Comparison of ENCODE assay signal across 1 cellular context in the genomic region with DNA sequence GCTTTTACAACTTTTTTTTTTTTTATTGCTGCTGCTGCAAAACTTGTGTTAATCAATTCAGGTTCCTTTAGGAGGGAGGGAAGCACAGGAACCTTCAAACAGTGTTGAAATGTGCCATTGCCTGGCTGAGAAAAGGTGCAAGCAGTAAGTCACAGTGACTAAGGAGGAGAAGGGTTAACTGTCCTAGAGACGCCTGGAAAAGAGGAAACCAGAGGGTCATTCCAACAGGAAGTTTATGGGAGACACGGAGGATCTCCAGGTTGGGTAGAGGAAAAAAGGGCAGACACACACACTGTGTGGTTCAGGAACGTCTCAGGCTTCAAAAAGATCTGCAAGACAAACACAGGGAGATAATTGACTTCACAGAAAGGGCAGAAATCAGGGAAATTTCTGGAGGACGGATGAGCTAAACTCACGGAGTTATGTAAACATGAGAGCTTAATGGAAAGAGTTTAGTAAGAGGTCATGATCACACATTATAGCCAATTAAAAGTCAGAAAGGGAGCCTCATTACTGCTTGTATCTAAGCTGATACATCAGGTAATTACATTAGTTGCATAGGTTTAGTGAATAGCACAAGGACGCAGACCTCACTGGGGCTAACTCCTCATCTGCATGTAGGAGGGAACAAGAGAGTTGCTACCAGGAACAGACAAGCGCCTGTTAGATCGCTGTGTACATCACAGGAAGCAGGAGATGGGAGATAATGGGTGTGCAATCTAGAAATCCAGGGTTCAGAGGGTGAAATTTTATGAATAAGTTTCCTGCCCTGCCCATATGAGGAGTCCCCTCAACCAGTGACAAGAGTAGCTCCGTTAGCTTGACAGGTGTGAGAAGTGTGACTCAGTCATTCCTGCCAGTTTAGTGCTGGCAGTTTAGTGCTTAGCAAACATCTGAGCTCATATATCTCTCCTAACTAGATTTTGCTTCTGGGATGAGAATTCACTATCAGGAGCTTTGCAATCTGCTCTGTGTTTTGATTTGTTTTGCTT.
TF ChIP-seq lines count a peak whose summit lies in the region.

No MANE protein-coding gene starts in this region.

TF ChIP-seq in HepG2, 621 proteins besides CTCF, POLR2A, EP300 and RAD21 (continued from another document):
- peak; percentile 53; the same call in 1 of the 2 replicates for TF ChIP-seq ZNF317 (CRISPR knock-in tag; IDR thresholded peaks at IDR 0.05)
- TF ChIP-seq SALL1 (CRISPR knock-in tag; IDR thresholded peaks at IDR 0.05): peak; percentile 62; the same call in 1 of the 2 replicates
- TF ChIP-seq, protein P1, sequence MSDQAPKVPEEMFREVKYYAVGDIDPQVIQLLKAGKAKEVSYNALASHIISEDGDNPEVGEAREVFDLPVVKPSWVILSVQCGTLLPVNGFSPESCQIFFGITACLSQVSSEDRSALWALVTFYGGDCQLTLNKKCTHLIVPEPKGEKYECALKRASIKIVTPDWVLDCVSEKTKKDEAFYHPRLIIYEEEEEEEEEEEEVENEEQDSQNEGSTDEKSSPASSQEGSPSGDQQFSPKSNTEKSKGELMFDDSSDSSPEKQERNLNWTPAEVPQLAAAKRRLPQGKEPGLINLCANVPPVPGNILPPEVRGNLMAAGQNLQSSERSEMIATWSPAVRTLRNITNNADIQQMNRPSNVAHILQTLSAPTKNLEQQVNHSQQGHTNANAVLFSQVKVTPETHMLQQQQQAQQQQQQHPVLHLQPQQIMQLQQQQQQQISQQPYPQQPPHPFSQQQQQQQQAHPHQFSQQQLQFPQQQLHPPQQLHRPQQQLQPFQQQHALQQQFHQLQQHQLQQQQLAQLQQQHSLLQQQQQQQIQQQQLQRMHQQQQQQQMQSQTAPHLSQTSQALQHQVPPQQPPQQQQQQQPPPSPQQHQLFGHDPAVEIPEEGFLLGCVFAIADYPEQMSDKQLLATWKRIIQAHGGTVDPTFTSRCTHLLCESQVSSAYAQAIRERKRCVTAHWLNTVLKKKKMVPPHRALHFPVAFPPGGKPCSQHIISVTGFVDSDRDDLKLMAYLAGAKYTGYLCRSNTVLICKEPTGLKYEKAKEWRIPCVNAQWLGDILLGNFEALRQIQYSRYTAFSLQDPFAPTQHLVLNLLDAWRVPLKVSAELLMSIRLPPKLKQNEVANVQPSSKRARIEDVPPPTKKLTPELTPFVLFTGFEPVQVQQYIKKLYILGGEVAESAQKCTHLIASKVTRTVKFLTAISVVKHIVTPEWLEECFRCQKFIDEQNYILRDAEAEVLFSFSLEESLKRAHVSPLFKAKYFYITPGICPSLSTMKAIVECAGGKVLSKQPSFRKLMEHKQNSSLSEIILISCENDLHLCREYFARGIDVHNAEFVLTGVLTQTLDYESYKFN (CRISPR knock-in tag; conservative IDR thresholded peaks at IDR 0.05): peak; percentile 47; the same call in 1 of the 2 replicates
- TF ChIP-seq SOX5 (CRISPR knock-in tag; IDR thresholded peaks at IDR 0.05; ENCODE audit: borderline replicate concordance): peak; percentile 29; the same call in 1 of the 2 replicates
- no peak for TF ChIP-seq WIZ (CRISPR knock-in tag; IDR thresholded peaks at IDR 0.05)
- TF ChIP-seq, protein P2, sequence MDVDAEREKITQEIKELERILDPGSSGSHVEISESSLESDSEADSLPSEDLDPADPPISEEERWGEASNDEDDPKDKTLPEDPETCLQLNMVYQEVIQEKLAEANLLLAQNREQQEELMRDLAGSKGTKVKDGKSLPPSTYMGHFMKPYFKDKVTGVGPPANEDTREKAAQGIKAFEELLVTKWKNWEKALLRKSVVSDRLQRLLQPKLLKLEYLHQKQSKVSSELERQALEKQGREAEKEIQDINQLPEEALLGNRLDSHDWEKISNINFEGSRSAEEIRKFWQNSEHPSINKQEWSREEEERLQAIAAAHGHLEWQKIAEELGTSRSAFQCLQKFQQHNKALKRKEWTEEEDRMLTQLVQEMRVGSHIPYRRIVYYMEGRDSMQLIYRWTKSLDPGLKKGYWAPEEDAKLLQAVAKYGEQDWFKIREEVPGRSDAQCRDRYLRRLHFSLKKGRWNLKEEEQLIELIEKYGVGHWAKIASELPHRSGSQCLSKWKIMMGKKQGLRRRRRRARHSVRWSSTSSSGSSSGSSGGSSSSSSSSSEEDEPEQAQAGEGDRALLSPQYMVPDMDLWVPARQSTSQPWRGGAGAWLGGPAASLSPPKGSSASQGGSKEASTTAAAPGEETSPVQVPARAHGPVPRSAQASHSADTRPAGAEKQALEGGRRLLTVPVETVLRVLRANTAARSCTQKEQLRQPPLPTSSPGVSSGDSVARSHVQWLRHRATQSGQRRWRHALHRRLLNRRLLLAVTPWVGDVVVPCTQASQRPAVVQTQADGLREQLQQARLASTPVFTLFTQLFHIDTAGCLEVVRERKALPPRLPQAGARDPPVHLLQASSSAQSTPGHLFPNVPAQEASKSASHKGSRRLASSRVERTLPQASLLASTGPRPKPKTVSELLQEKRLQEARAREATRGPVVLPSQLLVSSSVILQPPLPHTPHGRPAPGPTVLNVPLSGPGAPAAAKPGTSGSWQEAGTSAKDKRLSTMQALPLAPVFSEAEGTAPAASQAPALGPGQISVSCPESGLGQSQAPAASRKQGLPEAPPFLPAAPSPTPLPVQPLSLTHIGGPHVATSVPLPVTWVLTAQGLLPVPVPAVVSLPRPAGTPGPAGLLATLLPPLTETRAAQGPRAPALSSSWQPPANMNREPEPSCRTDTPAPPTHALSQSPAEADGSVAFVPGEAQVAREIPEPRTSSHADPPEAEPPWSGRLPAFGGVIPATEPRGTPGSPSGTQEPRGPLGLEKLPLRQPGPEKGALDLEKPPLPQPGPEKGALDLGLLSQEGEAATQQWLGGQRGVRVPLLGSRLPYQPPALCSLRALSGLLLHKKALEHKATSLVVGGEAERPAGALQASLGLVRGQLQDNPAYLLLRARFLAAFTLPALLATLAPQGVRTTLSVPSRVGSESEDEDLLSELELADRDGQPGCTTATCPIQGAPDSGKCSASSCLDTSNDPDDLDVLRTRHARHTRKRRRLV (CRISPR knock-in tag; IDR thresholded peaks at IDR 0.05): peak; percentile 64; the same call in 1 of the 2 replicates
- TF ChIP-seq HNF4A (CRISPR knock-in tag; IDR thresholded peaks at IDR 0.05): peak; percentile 63; the same call in 1 of the 2 replicates
- peak; percentile 86 for TF ChIP-seq FOSL2 (CRISPR knock-in tag; IDR thresholded peaks at IDR 0.05)
- TF ChIP-seq GABPB1 (CRISPR knock-in tag; IDR thresholded peaks at IDR 0.05): peak; percentile 35; the same call in 1 of the 2 replicates
- 0 out of 2 replicates have a peak, but pooled peaks have one; percentile 22 for TF ChIP-seq HMG20A (CRISPR knock-in tag; IDR thresholded peaks at IDR 0.05; ENCODE audit: borderline replicate concordance)
- TF ChIP-seq ZSCAN29 (CRISPR knock-in tag; conservative IDR thresholded peaks at IDR 0.05): 0 out of 2 replicates have a peak, but pooled peaks have one; percentile 42
- no peak for TF ChIP-seq SSRP1 (CRISPR knock-in tag; IDR thresholded peaks at IDR 0.05)
- peak; percentile 93 for TF ChIP-seq CEBPG (CRISPR knock-in tag; IDR thresholded peaks at IDR 0.05)
- TF ChIP-seq SRF (IDR thresholded peaks at IDR 0.05; ENCODE audit: low read depth, low read length): peak; percentile 93
- no peak for TF ChIP-seq SALL2 (CRISPR knock-in tag; IDR thresholded peaks at IDR 0.05)
- TF ChIP-seq, protein P3, sequence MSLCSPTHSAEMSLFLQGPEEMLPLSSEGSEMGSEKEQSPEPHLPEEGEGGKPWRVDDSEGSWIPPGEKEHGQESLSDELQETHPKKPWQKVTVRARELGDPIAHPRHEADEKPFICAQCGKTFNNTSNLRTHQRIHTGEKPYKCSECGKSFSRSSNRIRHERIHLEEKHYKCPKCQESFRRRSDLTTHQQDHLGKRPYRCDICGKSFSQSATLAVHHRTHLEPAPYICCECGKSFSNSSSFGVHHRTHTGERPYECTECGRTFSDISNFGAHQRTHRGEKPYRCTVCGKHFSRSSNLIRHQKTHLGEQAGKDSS (CRISPR knock-in tag; IDR thresholded peaks at IDR 0.05; ENCODE audit: borderline replicate concordance, low read depth): 0 out of 2 replicates have a peak, but pooled peaks have one; percentile 44
- peak; percentile 10 for TF ChIP-seq TEAD3 (CRISPR knock-in tag; optimal IDR thresholded peaks at IDR 0.05; ENCODE audit: borderline replicate concordance)
- no peak for TF ChIP-seq ZBTB7B (CRISPR knock-in tag; IDR thresholded peaks at IDR 0.05)
- TF ChIP-seq ZNF501 (CRISPR knock-in tag; IDR thresholded peaks at IDR 0.05): 0 out of 2 replicates have a peak, but pooled peaks have one; percentile 17
- TF ChIP-seq ZNF652 (CRISPR knock-in tag; IDR thresholded peaks at IDR 0.05; ENCODE audit: borderline replicate concordance, low read depth): peak; percentile 92
- TF ChIP-seq ASH2L (IDR thresholded peaks at IDR 0.05; ENCODE audit: insufficient read length, low read depth, low read length): no peak
- TF ChIP-seq, protein P4, sequence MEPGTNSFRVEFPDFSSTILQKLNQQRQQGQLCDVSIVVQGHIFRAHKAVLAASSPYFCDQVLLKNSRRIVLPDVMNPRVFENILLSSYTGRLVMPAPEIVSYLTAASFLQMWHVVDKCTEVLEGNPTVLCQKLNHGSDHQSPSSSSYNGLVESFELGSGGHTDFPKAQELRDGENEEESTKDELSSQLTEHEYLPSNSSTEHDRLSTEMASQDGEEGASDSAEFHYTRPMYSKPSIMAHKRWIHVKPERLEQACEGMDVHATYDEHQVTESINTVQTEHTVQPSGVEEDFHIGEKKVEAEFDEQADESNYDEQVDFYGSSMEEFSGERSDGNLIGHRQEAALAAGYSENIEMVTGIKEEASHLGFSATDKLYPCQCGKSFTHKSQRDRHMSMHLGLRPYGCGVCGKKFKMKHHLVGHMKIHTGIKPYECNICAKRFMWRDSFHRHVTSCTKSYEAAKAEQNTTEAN (CRISPR knock-in tag; conservative IDR thresholded peaks at IDR 0.05): peak; percentile 19; the same call in 1 of the 2 replicates
- TF ChIP-seq, protein P5, sequence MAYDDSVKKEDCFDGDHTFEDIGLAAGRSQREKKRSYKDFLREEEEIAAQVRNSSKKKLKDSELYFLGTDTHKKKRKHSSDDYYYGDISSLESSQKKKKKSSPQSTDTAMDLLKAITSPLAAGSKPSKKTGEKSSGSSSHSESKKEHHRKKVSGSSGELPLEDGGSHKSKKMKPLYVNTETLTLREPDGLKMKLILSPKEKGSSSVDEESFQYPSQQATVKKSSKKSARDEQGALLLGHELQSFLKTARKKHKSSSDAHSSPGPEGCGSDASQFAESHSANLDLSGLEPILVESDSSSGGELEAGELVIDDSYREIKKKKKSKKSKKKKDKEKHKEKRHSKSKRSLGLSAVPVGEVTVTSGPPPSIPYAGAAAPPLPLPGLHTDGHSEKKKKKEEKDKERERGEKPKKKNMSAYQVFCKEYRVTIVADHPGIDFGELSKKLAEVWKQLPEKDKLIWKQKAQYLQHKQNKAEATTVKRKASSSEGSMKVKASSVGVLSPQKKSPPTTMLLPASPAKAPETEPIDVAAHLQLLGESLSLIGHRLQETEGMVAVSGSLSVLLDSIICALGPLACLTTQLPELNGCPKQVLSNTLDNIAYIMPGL (CRISPR knock-in tag; IDR thresholded peaks at IDR 0.05; ENCODE audit: borderline replicate concordance in 1 of 2, low read depth in 1 of 2): no peak
- TF ChIP-seq, protein P6, sequence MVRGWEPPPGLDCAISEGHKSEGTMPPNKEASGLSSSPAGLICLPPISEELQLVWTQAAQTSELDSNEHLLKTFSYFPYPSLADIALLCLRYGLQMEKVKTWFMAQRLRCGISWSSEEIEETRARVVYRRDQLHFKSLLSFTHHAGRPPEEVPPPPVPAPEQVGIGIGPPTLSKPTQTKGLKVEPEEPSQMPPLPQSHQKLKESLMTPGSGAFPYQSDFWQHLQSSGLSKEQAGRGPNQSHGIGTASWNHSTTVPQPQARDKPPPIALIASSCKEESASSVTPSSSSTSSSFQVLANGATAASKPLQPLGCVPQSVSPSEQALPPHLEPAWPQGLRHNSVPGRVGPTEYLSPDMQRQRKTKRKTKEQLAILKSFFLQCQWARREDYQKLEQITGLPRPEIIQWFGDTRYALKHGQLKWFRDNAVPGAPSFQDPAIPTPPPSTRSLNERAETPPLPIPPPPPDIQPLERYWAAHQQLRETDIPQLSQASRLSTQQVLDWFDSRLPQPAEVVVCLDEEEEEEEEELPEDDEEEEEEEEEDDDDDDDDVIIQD (CRISPR knock-in tag; IDR thresholded peaks at IDR 0.05; ENCODE audit: low read depth): peak; percentile 72; the same call in 1 of the 2 replicates
- no peak for TF ChIP-seq HES4 (CRISPR knock-in tag; IDR thresholded peaks at IDR 0.05; ENCODE audit: borderline replicate concordance)
